33 cellular contexts compared by ENCODE assay signal in genomic region chr16:31636433-31636832, GRCh38.
"Had no signal": no experiment of that assay in that cellular context is flagged by ENCODE, and none has a peak within 500 bp of the region (broad histone marks: within the 10 kb centered on the region; RNA-seq: fewer than 3 reads in every experiment).

No MANE protein-coding gene starts in this region.

- H3K4me2 ChIP-seq: PC-9 had no signal

- H3K9me3 ChIP-seq: MG63, SJCRH30 had no signal

- ATAC-seq: Panc1, Right ventricle myocardium inferior had no signal

- FAIRE-seq: RCC 7860 had no signal

- H3K4me3 ChIP-seq: MG63, PC-9, SJCRH30, SK-N-MC had no signal

- DNase-seq: Kasumi-1, MG63, NCI-H1048, NCI-H1092 treated with DMSO at 0.1 percent for 48 hours, NCI-H1105 treated with DMSO at 0.1 percent for 48 hours, NCI-H1417, NCI-H1436, NCI-H146, NCI-H1694, NCI-H187, NCI-H1930, NCI-H2029 treated with DMSO at 0.1 percent for 48 hours, NCI-H2081 treated with DMSO at 0.1 percent for 48 hours, NCI-H2107, NCI-H2171, NCI-H226, NCI-H446 treated with DMSO at 0.1 percent for 48 hours, NCI-H510A, NCI-H524, NCI-H526, NCI-H69, NCI-H748 treated with DMSO at 0.1 percent for 48 hours, NCI-H82, PC-9, SHP77, SIG-M5, SJCRH30, T-helper 1 cell had no signal

- H3K4me1 ChIP-seq: SJCRH30 had no signal

- H3K27ac ChIP-seq: PC-9, RWPE1, SJCRH30, SK-N-MC had no signal
